ENCODE assay signal across 2 cellular contexts in the genomic region with DNA sequence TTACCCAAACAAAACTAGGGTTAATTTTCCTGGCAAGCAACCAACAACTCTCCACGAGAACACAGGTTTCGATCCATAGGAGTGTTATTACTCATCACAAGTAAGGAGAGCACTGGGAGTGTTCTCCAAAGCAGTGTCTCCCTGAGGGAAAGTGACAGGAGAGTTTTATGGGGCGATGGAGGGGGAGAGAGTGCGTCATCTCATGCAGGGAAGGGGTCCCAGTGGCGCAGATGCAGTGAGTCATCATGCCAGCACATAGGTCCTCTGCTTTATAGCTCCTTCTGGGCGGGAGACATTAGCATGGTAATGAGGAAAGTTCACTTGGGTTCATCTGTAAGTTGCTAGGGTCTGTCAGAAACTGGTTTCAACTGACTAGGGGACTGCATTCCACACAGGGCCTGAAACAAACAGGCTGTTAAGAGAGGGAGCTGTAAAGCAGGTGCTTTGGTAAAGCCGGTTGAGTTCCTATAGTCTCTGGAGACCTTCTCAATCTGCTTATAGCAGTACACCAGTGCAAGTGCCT.
TF ChIP-seq lines count a peak whose summit lies in the region.

No MANE protein-coding gene starts in this region.

TF ChIP-seq in K562, 482 proteins besides CTCF, POLR2A, EP300 and RAD21:
- TF ChIP-seq, protein P1, sequence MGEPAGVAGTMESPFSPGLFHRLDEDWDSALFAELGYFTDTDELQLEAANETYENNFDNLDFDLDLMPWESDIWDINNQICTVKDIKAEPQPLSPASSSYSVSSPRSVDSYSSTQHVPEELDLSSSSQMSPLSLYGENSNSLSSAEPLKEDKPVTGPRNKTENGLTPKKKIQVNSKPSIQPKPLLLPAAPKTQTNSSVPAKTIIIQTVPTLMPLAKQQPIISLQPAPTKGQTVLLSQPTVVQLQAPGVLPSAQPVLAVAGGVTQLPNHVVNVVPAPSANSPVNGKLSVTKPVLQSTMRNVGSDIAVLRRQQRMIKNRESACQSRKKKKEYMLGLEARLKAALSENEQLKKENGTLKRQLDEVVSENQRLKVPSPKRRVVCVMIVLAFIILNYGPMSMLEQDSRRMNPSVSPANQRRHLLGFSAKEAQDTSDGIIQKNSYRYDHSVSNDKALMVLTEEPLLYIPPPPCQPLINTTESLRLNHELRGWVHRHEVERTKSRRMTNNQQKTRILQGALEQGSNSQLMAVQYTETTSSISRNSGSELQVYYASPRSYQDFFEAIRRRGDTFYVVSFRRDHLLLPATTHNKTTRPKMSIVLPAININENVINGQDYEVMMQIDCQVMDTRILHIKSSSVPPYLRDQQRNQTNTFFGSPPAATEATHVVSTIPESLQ (CRISPR knock-in tag; IDR thresholded peaks at IDR 0.05), result no peak
- TF ChIP-seq, protein P2, sequence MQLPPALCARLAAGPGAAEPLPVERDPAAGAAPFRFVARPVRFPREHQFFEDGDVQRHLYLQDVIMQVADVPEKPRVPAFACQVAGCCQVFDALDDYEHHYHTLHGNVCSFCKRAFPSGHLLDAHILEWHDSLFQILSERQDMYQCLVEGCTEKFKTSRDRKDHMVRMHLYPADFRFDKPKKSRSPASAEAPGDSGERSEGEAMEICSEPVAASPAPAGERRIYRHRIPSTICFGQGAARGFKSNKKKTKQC (CRISPR knock-in tag; IDR thresholded peaks at IDR 0.05), result no peak
- TF ChIP-seq, protein P3, sequence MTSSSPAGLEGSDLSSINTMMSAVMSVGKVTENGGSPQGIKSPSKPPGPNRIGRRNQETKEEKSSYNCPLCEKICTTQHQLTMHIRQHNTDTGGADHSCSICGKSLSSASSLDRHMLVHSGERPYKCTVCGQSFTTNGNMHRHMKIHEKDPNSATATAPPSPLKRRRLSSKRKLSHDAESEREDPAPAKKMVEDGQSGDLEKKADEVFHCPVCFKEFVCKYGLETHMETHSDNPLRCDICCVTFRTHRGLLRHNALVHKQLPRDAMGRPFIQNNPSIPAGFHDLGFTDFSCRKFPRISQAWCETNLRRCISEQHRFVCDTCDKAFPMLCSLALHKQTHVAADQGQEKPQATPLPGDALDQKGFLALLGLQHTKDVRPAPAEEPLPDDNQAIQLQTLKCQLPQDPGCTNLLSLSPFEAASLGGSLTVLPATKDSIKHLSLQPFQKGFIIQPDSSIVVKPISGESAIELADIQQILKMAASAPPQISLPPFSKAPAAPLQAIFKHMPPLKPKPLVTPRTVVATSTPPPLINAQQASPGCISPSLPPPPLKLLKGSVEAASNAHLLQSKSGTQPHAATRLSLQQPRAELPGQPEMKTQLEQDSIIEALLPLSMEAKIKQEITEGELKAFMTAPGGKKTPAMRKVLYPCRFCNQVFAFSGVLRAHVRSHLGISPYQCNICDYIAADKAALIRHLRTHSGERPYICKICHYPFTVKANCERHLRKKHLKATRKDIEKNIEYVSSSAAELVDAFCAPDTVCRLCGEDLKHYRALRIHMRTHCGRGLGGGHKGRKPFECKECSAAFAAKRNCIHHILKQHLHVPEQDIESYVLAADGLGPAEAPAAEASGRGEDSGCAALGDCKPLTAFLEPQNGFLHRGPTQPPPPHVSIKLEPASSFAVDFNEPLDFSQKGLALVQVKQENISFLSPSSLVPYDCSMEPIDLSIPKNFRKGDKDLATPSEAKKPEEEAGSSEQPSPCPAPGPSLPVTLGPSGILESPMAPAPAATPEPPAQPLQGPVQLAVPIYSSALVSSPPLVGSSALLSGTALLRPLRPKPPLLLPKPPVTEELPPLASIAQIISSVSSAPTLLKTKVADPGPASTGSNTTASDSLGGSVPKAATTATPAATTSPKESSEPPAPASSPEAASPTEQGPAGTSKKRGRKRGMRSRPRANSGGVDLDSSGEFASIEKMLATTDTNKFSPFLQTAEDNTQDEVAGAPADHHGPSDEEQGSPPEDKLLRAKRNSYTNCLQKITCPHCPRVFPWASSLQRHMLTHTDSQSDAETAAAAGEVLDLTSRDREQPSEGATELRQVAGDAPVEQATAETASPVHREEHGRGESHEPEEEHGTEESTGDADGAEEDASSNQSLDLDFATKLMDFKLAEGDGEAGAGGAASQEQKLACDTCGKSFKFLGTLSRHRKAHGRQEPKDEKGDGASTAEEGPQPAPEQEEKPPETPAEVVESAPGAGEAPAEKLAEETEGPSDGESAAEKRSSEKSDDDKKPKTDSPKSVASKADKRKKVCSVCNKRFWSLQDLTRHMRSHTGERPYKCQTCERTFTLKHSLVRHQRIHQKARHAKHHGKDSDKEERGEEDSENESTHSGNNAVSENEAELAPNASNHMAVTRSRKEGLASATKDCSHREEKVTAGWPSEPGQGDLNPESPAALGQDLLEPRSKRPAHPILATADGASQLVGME (CRISPR knock-in tag; IDR thresholded peaks at IDR 0.05), result no peak
- no peak for TF ChIP-seq HNRNPH1 (optimal IDR thresholded peaks at IDR 0.05; ENCODE audit: low read depth, low read length)
- 0 out of 2 replicates have a peak, but pooled peaks have one; percentile 10 for TF ChIP-seq NFIC (IDR thresholded peaks at IDR 0.05)
- no peak for TF ChIP-seq NEUROD1 (IDR thresholded peaks at IDR 0.05; ENCODE audit: borderline replicate concordance, low read depth, low read length, partially characterized antibody)
- no peak for TF ChIP-seq BDP1 (IDR thresholded peaks at IDR 0.05; ENCODE audit: insufficient read depth, insufficient read length)
- TF ChIP-seq CREM (IDR thresholded peaks at IDR 0.05; ENCODE audit: low read depth), result 0 out of 2 replicates have a peak, but pooled peaks have one; percentile 19
- TF ChIP-seq, protein P4, sequence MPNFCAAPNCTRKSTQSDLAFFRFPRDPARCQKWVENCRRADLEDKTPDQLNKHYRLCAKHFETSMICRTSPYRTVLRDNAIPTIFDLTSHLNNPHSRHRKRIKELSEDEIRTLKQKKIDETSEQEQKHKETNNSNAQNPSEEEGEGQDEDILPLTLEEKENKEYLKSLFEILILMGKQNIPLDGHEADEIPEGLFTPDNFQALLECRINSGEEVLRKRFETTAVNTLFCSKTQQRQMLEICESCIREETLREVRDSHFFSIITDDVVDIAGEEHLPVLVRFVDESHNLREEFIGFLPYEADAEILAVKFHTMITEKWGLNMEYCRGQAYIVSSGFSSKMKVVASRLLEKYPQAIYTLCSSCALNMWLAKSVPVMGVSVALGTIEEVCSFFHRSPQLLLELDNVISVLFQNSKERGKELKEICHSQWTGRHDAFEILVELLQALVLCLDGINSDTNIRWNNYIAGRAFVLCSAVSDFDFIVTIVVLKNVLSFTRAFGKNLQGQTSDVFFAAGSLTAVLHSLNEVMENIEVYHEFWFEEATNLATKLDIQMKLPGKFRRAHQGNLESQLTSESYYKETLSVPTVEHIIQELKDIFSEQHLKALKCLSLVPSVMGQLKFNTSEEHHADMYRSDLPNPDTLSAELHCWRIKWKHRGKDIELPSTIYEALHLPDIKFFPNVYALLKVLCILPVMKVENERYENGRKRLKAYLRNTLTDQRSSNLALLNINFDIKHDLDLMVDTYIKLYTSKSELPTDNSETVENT (CRISPR knock-in tag; IDR thresholded peaks at IDR 0.05), result no peak
- no peak for TF ChIP-seq TEAD2 (tag; IDR thresholded peaks at IDR 0.05)
- TF ChIP-seq, protein P5, sequence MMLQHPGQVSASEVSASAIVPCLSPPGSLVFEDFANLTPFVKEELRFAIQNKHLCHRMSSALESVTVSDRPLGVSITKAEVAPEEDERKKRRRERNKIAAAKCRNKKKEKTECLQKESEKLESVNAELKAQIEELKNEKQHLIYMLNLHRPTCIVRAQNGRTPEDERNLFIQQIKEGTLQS (IDR thresholded peaks at IDR 0.05), result peak; percentile 35; the same call in 1 of the 2 replicates
- TF ChIP-seq, protein P5 (CRISPR knock-in tag; conservative IDR thresholded peaks at IDR 0.05), result no peak

TF ChIP-seq in GM12891, 5 proteins besides CTCF, POLR2A, EP300 and RAD21:
- TF ChIP-seq POU2F2 (IDR thresholded peaks at IDR 0.05; ENCODE audit: low read depth, low read length), result no peak
- TF ChIP-seq TAF1 (IDR thresholded peaks at IDR 0.05; ENCODE audit: low read depth, low read length), result no peak
- TF ChIP-seq SPI1 (IDR thresholded peaks at IDR 0.05; ENCODE audit: low read depth, low read length), result no peak
- TF ChIP-seq PAX5 (IDR thresholded peaks at IDR 0.05; ENCODE audit: insufficient read depth, low read length, severe bottlenecking), result no peak
- TF ChIP-seq POLR2AphosphoS5 (IDR thresholded peaks at IDR 0.05; ENCODE audit: low read depth, low read length), result no peak
TF ChIP-seq in GM12891: peak in this region for 0.
